Comparison of ENCODE assay signal across 8 cellular contexts in the genomic region with DNA sequence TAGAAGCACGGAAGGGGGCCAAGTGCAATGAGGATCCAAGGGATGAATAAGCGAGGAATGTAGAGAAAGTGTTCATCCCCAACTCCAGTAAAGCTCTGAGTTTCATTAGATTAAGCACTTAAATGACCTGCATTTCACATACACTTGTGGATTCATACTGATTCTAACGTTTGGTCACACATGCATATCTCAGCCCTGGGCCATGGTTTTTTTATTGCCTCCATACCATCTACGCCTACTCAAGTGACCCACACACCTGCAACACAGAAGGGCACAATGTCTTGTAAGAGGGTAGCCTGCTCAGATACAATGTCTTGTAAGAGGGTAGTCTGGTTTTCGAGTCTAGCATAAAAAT. TPM values are rescaled to one million over a fixed set of nuclear protein-coding genes. Genes with fewer than 3 reads are reported as not detected.
DNase-seq lines count a peak whose midpoint lies in the region; ATAC-seq and TF ChIP-seq lines count a peak whose summit lies in the region.

No MANE protein-coding gene starts in this region.

- peak overlapping the region; percentile 91 for H3K4me3 Mint-ChIP-seq in GM23338

- H3K27ac ChIP-seq in DOHH2 (ENCODE audit: low read depth, low read length) (no peak overlapping the region; the same call in 1 of the 2 replicates), GM23338 (ENCODE audit: low read depth) (no peak overlapping the region), PC-3 (ENCODE audit: low read length) (no peak overlapping the region), esophagus squamous epithelium (peak overlapping the region; percentile 92 to 97 (median 94)), rectal smooth muscle tissue (ENCODE audit: low read depth, low read length) (peak overlapping the region; percentile 98)

- H3K27ac Mint-ChIP-seq in GM23338, result peak overlapping the region; percentile 95

- H4K20me1 ChIP-seq in DOHH2 (ENCODE audit: control insufficient read depth, insufficient read depth, low read depth, low read length), result peaks cover 8% of the 10 kb centered on the region
- H4K20me1 ChIP-seq in GM23338 (replicated peaks; ENCODE audit: insufficient read depth), result peaks cover 22% of the 10 kb centered on the region
- H4K20me1 ChIP-seq in PC-3 (ENCODE audit: low read length), result peaks cover 11% of the 10 kb centered on the region; the same call in 1 of the 2 replicates

- H3K36me3 ChIP-seq in DOHH2 (ENCODE audit: control insufficient read depth, low read length) (peaks cover 33% of the 10 kb centered on the region), GM23338 (ENCODE audit: insufficient read depth) (no peaks in the 10 kb centered on the region; the same call in 1 of the 2 replicates), PC-3 (ENCODE audit: low read depth, low read length) (peaks cover 5% of the 10 kb centered on the region), esophagus squamous epithelium (peaks cover 0 to 1% (median 0%) of the 10 kb centered on the region in 3 donors), rectal smooth muscle tissue (ENCODE audit: control insufficient read depth, insufficient read depth, low read length) (no peaks in the 10 kb centered on the region)

- H3K27me3 ChIP-seq in DOHH2 (ENCODE audit: control insufficient read depth, low read length) (no peaks in the 10 kb centered on the region), GM23338 (ENCODE audit: insufficient read depth) (no peaks in the 10 kb centered on the region), PC-3 (ENCODE audit: low read length) (no peaks in the 10 kb centered on the region), esophagus squamous epithelium (no peaks in the 10 kb centered on the region), rectal smooth muscle tissue (ENCODE audit: control insufficient read depth, insufficient read depth, low read length) (no peaks in the 10 kb centered on the region)

- H3K9me2 ChIP-seq in DOHH2 (replicated peaks; ENCODE audit: control insufficient read depth, low read length) (no peaks in the 10 kb centered on the region), GM23338 (ENCODE audit: insufficient read depth) (no peaks in the 10 kb centered on the region), PC-3 (replicated peaks; ENCODE audit: low read length) (no peaks in the 10 kb centered on the region)

- WGBS in esophagus squamous epithelium, 2 donors, result 28 to 34% methylated on average over 4 to 5 of the region's 5 CpGs

- no peaks in the 10 kb centered on the region for H3K9me3 Mint-ChIP-seq in GM23338

- peaks cover 18% of the 10 kb centered on the region for H3K4me1 Mint-ChIP-seq in GM23338

- H3K4me3 ChIP-seq in DOHH2 (ENCODE audit: low read length) (peak overlapping the region; percentile 91), GM23338 (peak overlapping the region; percentile 92), PC-3 (ENCODE audit: low read length) (peak overlapping the region; percentile 88), esophagus squamous epithelium (peak overlapping the region; percentile 80 to 98 (median 86)), rectal smooth muscle tissue (ENCODE audit: low read length) (peak overlapping the region; percentile 89)

- no peak for TF ChIP-seq POLR2A in esophagus squamous epithelium (IDR thresholded peaks at IDR 0.05)

- DNase-seq in GM23338 (ENCODE audit: low spot score) (no peak), PC-3 (no peak), esophagus squamous epithelium (lab: John Stamatoyannopoulos, UW) (no peak), NCI-H345 treated with DMSO at 0.1 percent for 48 hours (lab: John Stamatoyannopoulos, UW; ENCODE audit: unreplicated experiment) (no peak), Kasumi-1 (lab: John Stamatoyannopoulos, UW) (no peak)

- H3K4me2 ChIP-seq in DOHH2 (ENCODE audit: low read length), result peak overlapping the region; percentile 94
- H3K4me2 ChIP-seq in GM23338, result peak overlapping the region; percentile 86
- H3K4me2 ChIP-seq in PC-3 (ENCODE audit: low read length), result peak overlapping the region; percentile 99

- H3K79me2 ChIP-seq in DOHH2 (ENCODE audit: control insufficient read depth, low read length) (peaks cover 46% of the 10 kb centered on the region), GM23338 (replicated peaks; ENCODE audit: insufficient read depth) (peaks cover 38% of the 10 kb centered on the region), PC-3 (ENCODE audit: low read length) (peaks cover 47% of the 10 kb centered on the region)

- TF ChIP-seq CTCF in DOHH2 (IDR thresholded peaks at IDR 0.05; ENCODE audit: low read depth, low read length, poor library complexity, severe bottlenecking) (no peak), GM23338 (conservative IDR thresholded peaks at IDR 0.05; ENCODE audit: low read depth in 2 of 2) (no peak), PC-3 (conservative IDR thresholded peaks at IDR 0.05; ENCODE audit: low read depth, low read length) (no peak), esophagus squamous epithelium (IDR thresholded peaks at IDR 0.05) (no peak)

- no peaks in the 10 kb centered on the region for H3F3A ChIP-seq in DOHH2 (ENCODE audit: control insufficient read depth, insufficient read depth)
- no peaks in the 10 kb centered on the region for H3F3A ChIP-seq in GM23338 (replicated peaks; ENCODE audit: low read depth)
- no peaks in the 10 kb centered on the region for H3F3A ChIP-seq in PC-3 (ENCODE audit: low read length, unreplicated experiment)

- intact Hi-C loops in PC-3 (cut with micrococcal nuclease), result no loop called here
- intact Hi-C loops in esophagus squamous epithelium (cut with DNase I), result no loop called here

- ATAC-seq in GM23338 (no peak), PC-3 (peak; percentile 13), GM21825 (IDR thresholded peaks at IDR 0.05; ENCODE audit: unreplicated experiment) (no peak)

- H2AFZ ChIP-seq in GM23338 (peak overlapping the region; percentile 99), PC-3 (ENCODE audit: low read length) (peak overlapping the region; percentile 98)

- H3K9me3 ChIP-seq in DOHH2 (ENCODE audit: control insufficient read depth, insufficient read depth, low read length) (no peaks in the 10 kb centered on the region), PC-3 (ENCODE audit: low read length) (no peaks in the 10 kb centered on the region), esophagus squamous epithelium (no peaks in the 10 kb centered on the region)

- H3K9ac ChIP-seq in PC-3 (ENCODE audit: low read length), result peak overlapping the region; percentile 99
- H3K9ac ChIP-seq in rectal smooth muscle tissue (ENCODE audit: low read length), result no peak overlapping the region

- peaks cover 4% of the 10 kb centered on the region for H3K36me3 Mint-ChIP-seq in GM23338 (ENCODE audit: low read depth)

- peaks cover 6% of the 10 kb centered on the region for H3K27me3 Mint-ChIP-seq in GM23338 (ENCODE audit: insufficient read depth, low read depth, poor library complexity)

- POLR2A ChIA-PET in PC-3 (lab: Charles Lee; ENCODE audit: unreplicated experiment), result interaction anchor here (0.6 to 0.8 kb wide), 2 partner anchors 44 to 64 kb away, joined by 3 to 6 read pairs; no protein-coding TSS in a partner anchor

- no TSS peak for BruUV-seq in PC-3 (replicated peaks; lab: Mats Ljungman, UMichigan)

- CTCF ChIA-PET in PC-3 (lab: Charles Lee), result interaction anchor here (0.6 kb wide), 1 partner anchor 15 kb away, joined by 4 read pairs; no protein-coding TSS in a partner anchor

- H3K4me1 ChIP-seq in DOHH2 (ENCODE audit: control insufficient read depth, low read length) (peaks cover 32% of the 10 kb centered on the region), GM23338 (ENCODE audit: insufficient read depth) (peaks cover 22% of the 10 kb centered on the region), PC-3 (ENCODE audit: insufficient read depth, low read length) (peaks cover 25% of the 10 kb centered on the region), esophagus squamous epithelium (peaks cover 0 to 40% (median 20%) of the 10 kb centered on the region in 3 donors), rectal smooth muscle tissue (ENCODE audit: control insufficient read depth, insufficient read depth, low read length) (peaks cover 10% of the 10 kb centered on the region)

TF ChIP-seq in GM23338, 12 proteins besides CTCF, POLR2A, EP300 and RAD21:
- TF ChIP-seq JUNB (IDR thresholded peaks at IDR 0.05; ENCODE audit: unreplicated experiment) (no peak), STAT1 (IDR thresholded peaks at IDR 0.05; ENCODE audit: unreplicated experiment) (no peak)

RNA-seq across cellular contexts. Expression of gene MRPS5, which starts 0.6 kb away (rescaled TPM):
- 51.9 and 57.8 TPM in 2 replicates for total RNA-seq in GM23338 (2014; rRNA removed; shearing (Covaris generic))
- 75.6 and 79.0 TPM in 2 replicates for polyA plus RNA-seq in GM23338 (2016; fragmentation: Nextera tagmentation; extraction: Ambion mirVana)
- 107 and 136 TPM in 2 replicates for total RNA-seq in PC-3 (2014; rRNA removed)
- 10 to 100 TPM; 41.9 to 55.4 (median 46.4) TPM for total RNA-seq in esophagus squamous epithelium

RNA-seq across cellular contexts. Expression of gene ZNF514, which starts 37.5 kb away (rescaled TPM):
- total RNA-seq in GM23338 (2014; rRNA removed; shearing (Covaris generic)), result 5.7 and 7.2 TPM in 2 replicates
- polyA plus RNA-seq in GM23338 (2016; fragmentation: Nextera tagmentation; extraction: Ambion mirVana), result 8.3 and 9.3 TPM in 2 replicates
- total RNA-seq in PC-3 (2014; rRNA removed) (5.8 and 6.6 TPM in 2 replicates), esophagus squamous epithelium (10 to 100 TPM in 1 of 4 donors, 1 to 10 TPM in 3; 4.9 to 23.8 (median 6.9) TPM)

RNA-seq across cellular contexts. Expression of gene ZNF2, which starts 43.4 kb away (rescaled TPM):
- 2.5 and 3.4 TPM in 2 replicates for total RNA-seq in GM23338 (2014; rRNA removed; shearing (Covaris generic))
- 1.3 and 2.0 TPM in 2 replicates for polyA plus RNA-seq in GM23338 (2016; fragmentation: Nextera tagmentation; extraction: Ambion mirVana)
- total RNA-seq in PC-3 (2014; rRNA removed), result 1.4 and 3.1 TPM in 2 replicates
- total RNA-seq in esophagus squamous epithelium, result 1 to 10 TPM; 2.8 to 4.0 (median 3.4) TPM

Comparison
In these comparisons a context has a peak if more than half of its experiments do, and no peak if none do; other contexts are left out.
1. H3K27ac ChIP-seq: peak in esophagus squamous epithelium (4 of 4) and rectal smooth muscle tissue (single experiment); none in DOHH2 (single experiment), GM23338 (single experiment) and PC-3 (single experiment).
2. Peak in every context shown above with its lines, with median percentiles within 50 percentile points of each other: H3K4me2 ChIP-seq and H3K4me3 ChIP-seq.